Comparison of ENCODE assay signal across 14 cellular contexts in the genomic region with DNA sequence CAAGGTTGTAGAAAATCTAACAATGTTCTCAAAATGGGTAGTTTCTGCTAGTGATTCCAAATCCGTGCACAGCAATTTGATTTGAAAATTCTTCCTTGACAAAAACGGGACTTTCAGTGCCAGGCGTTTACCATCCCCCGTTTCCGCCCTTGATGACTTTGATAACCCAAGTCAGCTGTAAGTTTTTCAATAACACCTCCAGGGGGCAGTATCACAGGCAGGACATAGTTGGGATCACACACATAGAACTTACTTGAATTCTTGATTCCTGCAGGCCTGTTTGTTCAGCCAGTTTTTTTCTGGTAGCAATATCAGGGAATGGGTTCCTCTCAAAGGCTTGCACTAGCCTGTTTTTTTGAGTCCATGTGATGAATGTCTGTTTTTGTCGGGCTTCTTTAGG. TPM values are rescaled to one million over a fixed set of nuclear protein-coding genes. Genes with fewer than 3 reads are reported as not detected.
DNase-seq lines count a peak whose midpoint lies in the region; ATAC-seq and TF ChIP-seq lines count a peak whose summit lies in the region.
"Had no signal": no experiment of that assay in that cellular context is flagged by ENCODE, and none has a peak within 500 bp of the region (broad histone marks: within the 10 kb centered on the region; RNA-seq: fewer than 3 reads in every experiment).

No MANE protein-coding gene starts in this region.

- H3K27ac Mint-ChIP-seq in WTC11 (no peak overlapping the region), neural progenitor cell (no peak overlapping the region)
- no peak overlapping the region for H3K27ac Mint-ChIP-seq in activated T-cell treated with anti-CD3 and anti-CD28 coated beads, Interleukin-2, amount 50 U/mL, for 72 hours
- H3K27ac Mint-ChIP-seq: activated naive CD4-positive, alpha-beta T cell treated with anti-CD3 and anti-CD28 coated beads, Interleukin-2, amount 50 U/mL, for 24 hours; natural killer cell had no signal

- H3K36me3 ChIP-seq in SK-N-SH (replicated peaks in 1 of 2; ENCODE audit: control insufficient read depth in 1 of 2, insufficient read depth in 2 of 2, low read length in 1 of 2) (no peaks in the 10 kb centered on the region), neural progenitor cell (no peaks in the 10 kb centered on the region)

- H3K36me3 Mint-ChIP-seq in WTC11 (peaks cover under 1% of the 10 kb centered on the region), neural progenitor cell (no peaks in the 10 kb centered on the region)
- H3K36me3 Mint-ChIP-seq in activated T-cell treated with anti-CD3 and anti-CD28 coated beads, Interleukin-2, amount 50 U/mL, for 72 hours (ENCODE audit: insufficient read depth in 2 of 2): no peaks in the 10 kb centered on the region
- H3K36me3 Mint-ChIP-seq: activated naive CD4-positive, alpha-beta T cell treated with anti-CD3 and anti-CD28 coated beads, Interleukin-2, amount 50 U/mL, for 24 hours; natural killer cell had no signal

- H3K9me3 ChIP-seq in SK-N-SH (no peaks in the 10 kb centered on the region), neural progenitor cell (ENCODE audit: low read depth) (no peaks in the 10 kb centered on the region)

- H3K4me1 ChIP-seq in SK-N-SH (ENCODE audit: control insufficient read depth in 1 of 2, insufficient read depth in 2 of 2, low read depth in 1 of 2, low read length in 1 of 2) (no peaks in the 10 kb centered on the region), neural progenitor cell (no peaks in the 10 kb centered on the region)

- ATAC-seq in SK-N-SH treated with all-trans-retinoic acid at 6 μM for 48 hours (no peak), WTC11 (peak; percentile 58), HG02798 (IDR thresholded peaks at IDR 0.05; ENCODE audit: poor library complexity, unreplicated experiment) (no peak)
- no peak for ATAC-seq in activated T-cell treated with anti-CD3 and anti-CD28 coated beads, Interleukin-2, amount 50 U/mL, for 72 hours (replicated peaks in 1 of 2)
- ATAC-seq: natural killer cell had no signal

- H3K27me3 ChIP-seq in SK-N-SH (ENCODE audit: insufficient read depth): no peaks in the 10 kb centered on the region
- H3K27me3 ChIP-seq in neural progenitor cell: no peaks in the 10 kb centered on the region

- TF ChIP-seq CTCF in SK-N-SH (IDR thresholded peaks at IDR 0.05): peak; percentile 35
- TF ChIP-seq CTCF in LNCAP (IDR thresholded peaks at IDR 0.05): peak; percentile 43
- peak; percentile 28; the same call in 1 of the 2 replicates for TF ChIP-seq CTCF in WTC11 (IDR thresholded peaks at IDR 0.05)
- TF ChIP-seq CTCF in neural progenitor cell (IDR thresholded peaks at IDR 0.05): peak; percentile 42

- H3K4me3 Mint-ChIP-seq in WTC11 (no peak overlapping the region), neural progenitor cell (no peak overlapping the region)
- no peak overlapping the region for H3K4me3 Mint-ChIP-seq in activated T-cell treated with anti-CD3 and anti-CD28 coated beads, Interleukin-2, amount 50 U/mL, for 72 hours
- H3K4me3 Mint-ChIP-seq: activated naive CD4-positive, alpha-beta T cell treated with anti-CD3 and anti-CD28 coated beads, Interleukin-2, amount 50 U/mL, for 24 hours; natural killer cell had no signal

- H3K9ac ChIP-seq in SK-N-SH (no peak overlapping the region), neural progenitor cell (no peak overlapping the region)

- TF ChIP-seq EP300 in SK-N-SH (IDR thresholded peaks at IDR 0.05; ENCODE audit: borderline replicate concordance in 1 of 2, low read depth in 1 of 2, low read length in 1 of 2): no peak

- H3K4me3 ChIP-seq in SK-N-SH (ENCODE audit: low read depth in 2 of 2, low read length in 1 of 2) (no peak overlapping the region), neural progenitor cell (no peak overlapping the region)

- no peaks in the 10 kb centered on the region for H3K9me2 ChIP-seq in SK-N-SH

- H3K27me3 Mint-ChIP-seq in WTC11 (ENCODE audit: low read depth): peaks cover 1% of the 10 kb centered on the region; the same call in 1 of the 2 replicates
- peaks cover 3% of the 10 kb centered on the region for H3K27me3 Mint-ChIP-seq in neural progenitor cell (ENCODE audit: insufficient read depth, low read depth)
- H3K27me3 Mint-ChIP-seq in activated T-cell treated with anti-CD3 and anti-CD28 coated beads, Interleukin-2, amount 50 U/mL, for 72 hours (ENCODE audit: low read depth): no peaks in the 10 kb centered on the region
- H3K27me3 Mint-ChIP-seq: activated naive CD4-positive, alpha-beta T cell treated with anti-CD3 and anti-CD28 coated beads, Interleukin-2, amount 50 U/mL, for 24 hours had no signal

- POLR2A ChIA-PET in SK-N-SH (lab: Yijun Ruan, JAX) (no interaction called here), WTC11 (lab: Charles Lee) (no interaction called here)

- H2AFZ ChIP-seq in SK-N-SH (ENCODE audit: low read depth) (no peak overlapping the region), neural progenitor cell (replicated peaks) (no peak overlapping the region)

- CTCF ChIA-PET in SK-N-SH (lab: Yijun Ruan, JAX): interaction anchor here (0.7 to 1.4 kb wide), 2 partner anchors 68 to 652 kb away, joined by 3 to 4 read pairs; no protein-coding TSS in a partner anchor
- CTCF ChIA-PET in WTC11 (lab: Charles Lee): interaction anchor here (0.6 to 1.4 kb wide), 3 partner anchors 17 to 69 kb away, joined by 3 to 5 read pairs (median 4); no protein-coding TSS in a partner anchor

- H3K4me2 ChIP-seq in SK-N-SH (no peak overlapping the region), neural progenitor cell (no peak overlapping the region)

- no peak for TF ChIP-seq RAD21 in SK-N-SH (IDR thresholded peaks at IDR 0.05; ENCODE audit: low read length)

- H4K20me1 ChIP-seq in SK-N-SH (ENCODE audit: insufficient read depth): no peaks in the 10 kb centered on the region
- H4K20me1 ChIP-seq in neural progenitor cell (ENCODE audit: low read depth): no peaks in the 10 kb centered on the region

- H3K9me3 Mint-ChIP-seq in WTC11 (peaks cover 36% of the 10 kb centered on the region), neural progenitor cell (peaks cover under 1% of the 10 kb centered on the region)
- no peaks in the 10 kb centered on the region for H3K9me3 Mint-ChIP-seq in activated T-cell treated with anti-CD3 and anti-CD28 coated beads, Interleukin-2, amount 50 U/mL, for 72 hours
- H3K9me3 Mint-ChIP-seq: activated naive CD4-positive, alpha-beta T cell treated with anti-CD3 and anti-CD28 coated beads, Interleukin-2, amount 50 U/mL, for 24 hours; natural killer cell had no signal

- 56% methylated on average over 6 of the region's 6 CpGs for WGBS in SK-N-SH (ENCODE audit: low lambda C conversion rate)

- H3K4me1 Mint-ChIP-seq in WTC11 (no peaks in the 10 kb centered on the region), neural progenitor cell (no peaks in the 10 kb centered on the region)
- no peaks in the 10 kb centered on the region for H3K4me1 Mint-ChIP-seq in activated T-cell treated with anti-CD3 and anti-CD28 coated beads, Interleukin-2, amount 50 U/mL, for 72 hours (ENCODE audit: low read depth)
- H3K4me1 Mint-ChIP-seq: activated naive CD4-positive, alpha-beta T cell treated with anti-CD3 and anti-CD28 coated beads, Interleukin-2, amount 50 U/mL, for 24 hours; natural killer cell had no signal

- H3K27ac ChIP-seq in SK-N-SH (ENCODE audit: low read depth in 2 of 2, low read length in 1 of 2): no peak overlapping the region
- H3K27ac ChIP-seq in neural progenitor cell: no peak overlapping the region
- H3K27ac ChIP-seq: HL-60 had no signal

- H3K79me2 ChIP-seq in SK-N-SH (ENCODE audit: insufficient read depth) (no peaks in the 10 kb centered on the region), neural progenitor cell (ENCODE audit: low read depth) (no peaks in the 10 kb centered on the region)

- DNase-seq in SK-N-SH (peak; percentile 35), WTC11 (ENCODE audit: low spot score) (no peak), neural progenitor cell (ENCODE audit: low spot score) (peak; percentile 23), NCI-H226 (no peak)
- no peak for DNase-seq in activated T-cell treated with anti-CD3 and anti-CD28 coated beads, Interleukin-2, amount 50 U/mL, for 72 hours
- DNase-seq: natural killer cell, NCI-H774 had no signal

- H3F3A ChIP-seq in SK-N-SH (replicated peaks; ENCODE audit: insufficient read depth): no peaks in the 10 kb centered on the region
- no peaks in the 10 kb centered on the region for H3F3A ChIP-seq in neural progenitor cell (ENCODE audit: low read depth)

TF ChIP-seq in WTC11, 78 proteins besides CTCF, POLR2A, EP300 and RAD21 (continues in another document):
- no peak for TF ChIP-seq NFYB (CRISPR knock-in tag; conservative IDR thresholded peaks at IDR 0.05; ENCODE audit: low read depth)

RNA-seq across cellular contexts. Expression of gene DUXB, which starts 5.6 kb away (rescaled TPM):
- not detected in 2 replicates for polyA plus RNA-seq in SK-N-SH (2012; rRNA removed)
- polyA plus RNA-seq in SK-N-SH (2012; cell fraction: cytosol; rRNA removed): not detected in 2 replicates
- polyA plus RNA-seq in SK-N-SH (2012; cell fraction: nucleus; rRNA removed): not detected in 2 replicates
- total RNA-seq in WTC11 (2021) (not detected in 3 replicates), neural progenitor cell (ENCODE audit: low replicate concordance) (not detected in 2 replicates)
- total RNA-seq in activated T-cell treated with anti-CD3 and anti-CD28 coated beads, Interleukin-2, amount 50 U/mL, for 72 hours: not detected
- total RNA-seq: kidney epithelial cell, natural killer cell had no signal
- polyA plus RNA-seq: AG04450 had no signal

RNA-seq across cellular contexts. Expression of gene CPHXL2, which starts 18.9 kb away (rescaled TPM):
- not detected in 2 replicates for polyA plus RNA-seq in SK-N-SH (2012; rRNA removed)
- not detected in 2 replicates for polyA plus RNA-seq in SK-N-SH (2012; cell fraction: cytosol; rRNA removed)
- not detected in 2 replicates for polyA plus RNA-seq in SK-N-SH (2012; cell fraction: nucleus; rRNA removed)
- not detected in 3 replicates for total RNA-seq in WTC11 (2021)
- not detected in 2 replicates for total RNA-seq in neural progenitor cell (ENCODE audit: low replicate concordance)
- total RNA-seq in activated T-cell treated with anti-CD3 and anti-CD28 coated beads, Interleukin-2, amount 50 U/mL, for 72 hours: not detected
- total RNA-seq: kidney epithelial cell, natural killer cell had no signal
- polyA plus RNA-seq: AG04450 had no signal

RNA-seq across cellular contexts. Expression of gene CPHXL, which starts 30.6 kb away (rescaled TPM):
- not detected in 2 replicates for polyA plus RNA-seq in SK-N-SH (2012; rRNA removed)
- polyA plus RNA-seq in SK-N-SH (2012; cell fraction: cytosol; rRNA removed): not detected in 2 replicates
- not detected in 2 replicates for polyA plus RNA-seq in SK-N-SH (2012; cell fraction: nucleus; rRNA removed)
- total RNA-seq in WTC11 (2021) (not detected in 3 replicates), neural progenitor cell (ENCODE audit: low replicate concordance) (not detected in 2 replicates)
- total RNA-seq in activated T-cell treated with anti-CD3 and anti-CD28 coated beads, Interleukin-2, amount 50 U/mL, for 72 hours: not detected
- total RNA-seq: kidney epithelial cell, natural killer cell had no signal
- polyA plus RNA-seq: AG04450 had no signal

RNA-seq across cellular contexts. Expression of gene TERF2IP, which starts 48.1 kb away (rescaled TPM):
- 31.6 and 32.0 TPM in 2 replicates for polyA plus RNA-seq in SK-N-SH (2012; rRNA removed)
- polyA plus RNA-seq in SK-N-SH (2012; cell fraction: cytosol; rRNA removed): 40.2 and 50.7 TPM in 2 replicates
- 27.5 and 28.8 TPM in 2 replicates for polyA plus RNA-seq in SK-N-SH (2012; cell fraction: nucleus; rRNA removed)
- total RNA-seq in WTC11 (2021) (14.7 to 15.2 TPM (median 14.7 TPM) in 3 replicates), neural progenitor cell (ENCODE audit: low replicate concordance) (26.4 and 34.9 TPM in 2 replicates)
- 10 to 100 TPM; 69.3 to 71.6 TPM for total RNA-seq in activated T-cell treated with anti-CD3 and anti-CD28 coated beads, Interleukin-2, amount 50 U/mL, for 72 hours

RNA-seq across cellular contexts. Expression of gene KARS1, which starts 48.2 kb away (rescaled TPM):
- 134 and 148 TPM in 2 replicates for polyA plus RNA-seq in SK-N-SH (2012; rRNA removed)
- 150 and 159 TPM in 2 replicates for polyA plus RNA-seq in SK-N-SH (2012; cell fraction: cytosol; rRNA removed)
- 78.1 and 119 TPM in 2 replicates for polyA plus RNA-seq in SK-N-SH (2012; cell fraction: nucleus; rRNA removed)
- 163 to 199 TPM (median 169 TPM) in 3 replicates for total RNA-seq in WTC11 (2021)
- 185 and 228 TPM in 2 replicates for total RNA-seq in neural progenitor cell (ENCODE audit: low replicate concordance)
- total RNA-seq in activated T-cell treated with anti-CD3 and anti-CD28 coated beads, Interleukin-2, amount 50 U/mL, for 72 hours: 100 to 1,000 TPM; 189 to 191 TPM

Comparison
In these comparisons a context has a peak if more than half of its experiments do, and no peak if none do; other contexts are left out.
1. DNase-seq: peak in SK-N-SH (single experiment) and neural progenitor cell (single experiment); none in WTC11 (single experiment), NCI-H226 (single experiment) and activated T-cell treated with anti-CD3 and anti-CD28 coated beads, Interleukin-2, amount 50 U/mL, for 72 hours (0 of 2).
2. Of the 6 proteins assayed by ChIP-seq in both WTC11 and SK-N-SH: peak only in WTC11: none; only in SK-N-SH: none; in both: CTCF; in neither: 5.
3. Peak in every context shown above with its lines, with median percentiles within 50 percentile points of each other: CTCF ChIP-seq.